8 cellular contexts compared by ENCODE assay signal in the genomic region with DNA sequence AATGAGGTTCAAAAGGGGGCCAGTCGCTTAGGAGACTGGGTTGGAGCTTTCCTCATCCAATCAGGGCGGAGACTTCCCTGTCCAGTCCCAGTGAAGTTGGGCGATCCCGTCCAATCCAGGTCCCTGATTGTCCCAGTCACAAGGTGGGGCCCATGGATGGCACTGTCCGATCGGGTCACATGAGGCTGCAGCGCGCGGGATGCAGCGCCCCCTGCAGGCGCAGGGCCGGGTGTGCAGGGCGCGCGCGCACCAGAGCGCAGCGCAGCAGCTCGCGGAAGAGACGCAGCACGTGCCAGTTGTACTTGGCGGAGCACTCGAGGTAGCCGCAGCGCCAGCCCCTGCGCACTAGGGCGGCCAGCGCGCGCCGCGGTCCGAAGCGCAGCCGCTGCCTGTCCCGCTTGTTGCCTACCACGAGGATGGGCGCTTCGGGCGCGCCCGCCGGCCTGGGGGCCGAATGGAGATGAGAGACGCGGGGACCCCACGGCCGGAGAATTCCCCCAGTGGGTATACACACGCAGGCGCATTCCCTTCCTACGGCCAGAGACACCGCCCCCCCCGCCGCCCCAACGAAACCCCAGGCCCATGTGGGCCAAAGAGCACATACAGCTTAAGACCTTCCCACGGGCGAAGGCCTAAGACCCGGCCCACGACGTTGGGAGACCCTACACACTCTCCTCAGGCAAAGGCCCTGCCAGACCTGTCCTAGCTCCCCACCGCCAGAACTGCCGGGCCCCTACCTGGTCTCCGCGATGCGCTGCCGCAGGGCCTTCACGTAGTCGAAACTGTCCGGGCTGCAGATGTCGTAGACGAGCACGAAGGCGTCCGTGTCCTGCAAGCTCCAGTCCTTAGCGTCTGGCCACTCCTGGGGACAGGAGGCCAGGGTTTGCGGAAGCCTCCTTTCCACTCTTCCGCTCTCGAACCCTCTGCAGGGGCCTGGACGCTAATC. TPM values are rescaled to one million over a fixed set of nuclear protein-coding genes. Genes with fewer than 3 reads are reported as not detected.
DNase-seq lines count a peak whose midpoint lies in the region; ATAC-seq and TF ChIP-seq lines count a peak whose summit lies in the region.

No MANE protein-coding gene starts in this region.

- H3F3A ChIP-seq in neural cell (ENCODE audit: insufficient read depth, low read length, poor library complexity, severe bottlenecking) = no peaks in the 10 kb centered on the region

- WGBS in esophagus muscularis mucosa = 40% methylated on average over 23 of the region's 80 CpGs

- ATAC-seq in RWPE2 (ENCODE audit: low read depth) (no peak), GM21737 (IDR thresholded peaks at IDR 0.05; ENCODE audit: unreplicated experiment) (no peak), GM18519 (IDR thresholded peaks at IDR 0.05; ENCODE audit: low FRiP score, unreplicated experiment) (no peak)

- TF ChIP-seq RAD21 in neural cell (conservative IDR thresholded peaks at IDR 0.05) = no peak

- H3K36me3 ChIP-seq in RWPE2 (ENCODE audit: low read depth) = no peaks in the 10 kb centered on the region
- peaks cover 0 to 13% (median 4%) of the 10 kb centered on the region in 4 donors for H3K36me3 ChIP-seq in esophagus muscularis mucosa
- H3K36me3 ChIP-seq in neural cell (ENCODE audit: insufficient read depth, low read length) = no peaks in the 10 kb centered on the region

- intact Hi-C loops in esophagus muscularis mucosa (cut with DNase I) = loop anchor here (2.0 kb wide), 1 partner anchor 29 kb away; no protein-coding TSS in a partner anchor

- H3K27ac ChIP-seq in RWPE2 (ENCODE audit: poor library complexity, severe bottlenecking) (no peak overlapping the region), esophagus muscularis mucosa (replicated peaks in 1 of 4) (no peak overlapping the region), neural cell (ENCODE audit: low read length) (no peak overlapping the region)

- H2AFZ ChIP-seq in neural cell (ENCODE audit: low read depth, low read length) = no peak overlapping the region

- peak; percentile 58 for TF ChIP-seq CTCF in RWPE2 (IDR thresholded peaks at IDR 0.05; ENCODE audit: poor library complexity, severe bottlenecking)
- peak; percentile 55 to 79 (median 63) for TF ChIP-seq CTCF in esophagus muscularis mucosa (IDR thresholded peaks at IDR 0.05)
- TF ChIP-seq CTCF in neural cell (IDR thresholded peaks at IDR 0.05; ENCODE audit: poor library complexity, severe bottlenecking) = peak; percentile 42

- TF ChIP-seq POLR2A in esophagus muscularis mucosa (IDR thresholded peaks at IDR 0.05; ENCODE audit: low read depth) = no peak

- no peaks in the 10 kb centered on the region for H3K79me2 ChIP-seq in neural cell (replicated peaks; ENCODE audit: insufficient read depth, low read length)

- H3K9me2 ChIP-seq in neural cell (ENCODE audit: insufficient read depth, low read length) = no peaks in the 10 kb centered on the region

- H3K9me3 ChIP-seq in RWPE2 (ENCODE audit: severe bottlenecking) (no peaks in the 10 kb centered on the region), esophagus muscularis mucosa (no peaks in the 10 kb centered on the region), neural cell (ENCODE audit: low read length) (no peaks in the 10 kb centered on the region)

- no peaks in the 10 kb centered on the region for H4K20me1 ChIP-seq in neural cell (ENCODE audit: insufficient read depth)

- H3K4me3 ChIP-seq in RWPE2 (ENCODE audit: severe bottlenecking) (no peak overlapping the region), esophagus muscularis mucosa (peak overlapping the region in 2 of 4 donors; percentile 7 to 21), neural cell (ENCODE audit: low read length) (no peak overlapping the region)

- H3K27me3 ChIP-seq in RWPE2 (ENCODE audit: insufficient read depth, poor library complexity, severe bottlenecking) = peaks cover 31% of the 10 kb centered on the region
- H3K27me3 ChIP-seq in esophagus muscularis mucosa = peaks cover 0 to 38% (median 10%) of the 10 kb centered on the region in 4 donors
- peaks cover 44% of the 10 kb centered on the region for H3K27me3 ChIP-seq in neural cell (ENCODE audit: insufficient read depth, low read depth, low read length)

- DNase-seq in DMS53 (lab: John Stamatoyannopoulos, UW) = peak; percentile 80
- DNase-seq in RWPE2 (ENCODE audit: low spot score) = peak; percentile 58
- no peak for DNase-seq in esophagus muscularis mucosa (ENCODE audit: extremely low spot score)
- DNase-seq in NCI-H1092 (lab: John Stamatoyannopoulos, UW) = no peak
- no peak for DNase-seq in GF-D8 (lab: John Stamatoyannopoulos, UW)

- H3K9ac ChIP-seq in neural cell (ENCODE audit: low read length) = no peak overlapping the region

- H3K4me1 ChIP-seq in RWPE2 (ENCODE audit: insufficient read depth, poor library complexity, severe bottlenecking) (peaks cover 15% of the 10 kb centered on the region), esophagus muscularis mucosa (peaks cover 69 to 76% (median 74%) of the 10 kb centered on the region in 4 donors)

- H3K4me2 ChIP-seq in neural cell (ENCODE audit: low read length) = no peak overlapping the region

- TF ChIP-seq EP300 in esophagus muscularis mucosa (IDR thresholded peaks at IDR 0.05) = no peak
- TF ChIP-seq EP300 in neural cell (conservative IDR thresholded peaks at IDR 0.05; ENCODE audit: poor library complexity, severe bottlenecking) = no peak

TF ChIP-seq in neural cell, 6 proteins besides CTCF, POLR2A, EP300 and RAD21:
- TF ChIP-seq MXI1 (conservative IDR thresholded peaks at IDR 0.05; ENCODE audit: poor library complexity, severe bottlenecking) (no peak), TAF1 (IDR thresholded peaks at IDR 0.05; ENCODE audit: low read depth) (no peak), SMC3 (conservative IDR thresholded peaks at IDR 0.05; ENCODE audit: poor library complexity) (no peak), REST (IDR thresholded peaks at IDR 0.05; ENCODE audit: borderline replicate concordance) (no peak), POLR2AphosphoS5 (IDR thresholded peaks at IDR 0.05) (no peak), EZH2 (IDR thresholded peaks at IDR 0.05; ENCODE audit: borderline replicate concordance, insufficient read depth, low read length, poor library complexity, severe bottlenecking) (no peak)

RNA-seq across cellular contexts. Expression of gene RASL10A, which starts 2.1 kb away (rescaled TPM):
- total RNA-seq in esophagus muscularis mucosa = 1 to 10 TPM in 1 of 4 donors, under 1 TPM in 2, not detected in 1; 0.50 to 1.6 (median 0.84) TPM
- polyA plus RNA-seq in neural cell = 0.26 and 3.0 TPM in 2 replicates
- polyA minus RNA-seq in neural cell = not detected in 2 replicates

RNA-seq across cellular contexts. Expression of gene GAS2L1, which starts 6.9 kb away (rescaled TPM):
- total RNA-seq in esophagus muscularis mucosa = 10 to 100 TPM; 25.8 to 63.9 (median 38.8) TPM
- 0.77 and 2.3 TPM in 2 replicates for polyA plus RNA-seq in neural cell
- polyA minus RNA-seq in neural cell = 0.93 and 1.7 TPM in 2 replicates

RNA-seq across cellular contexts. Expression of gene EWSR1, which starts 45.3 kb away (rescaled TPM):
- 100 to 1,000 TPM; 183 to 203 (median 198) TPM for total RNA-seq in esophagus muscularis mucosa
- polyA plus RNA-seq in neural cell = 277 and 287 TPM in 2 replicates
- 286 and 289 TPM in 2 replicates for polyA minus RNA-seq in neural cell

RNA-seq across cellular contexts. Expression of gene RHBDD3, which starts 45.6 kb away (rescaled TPM):
- total RNA-seq in esophagus muscularis mucosa = 10 to 100 TPM; 12.6 to 23.5 (median 20.7) TPM
- 114 and 135 TPM in 2 replicates for polyA plus RNA-seq in neural cell
- polyA minus RNA-seq in neural cell = 40.3 and 55.3 TPM in 2 replicates

Comparison
In these comparisons a context has a peak if more than half of its experiments do, and no peak if none do; other contexts are left out.
1. DNase-seq: peak in DMS53 (single experiment) and RWPE2 (single experiment); none in esophagus muscularis mucosa (single experiment), NCI-H1092 (single experiment) and GF-D8 (single experiment).
2. Peak in every context shown above with its lines, with median percentiles within 50 percentile points of each other: CTCF ChIP-seq.